31 cellular contexts compared by ENCODE assay signal in genomic region chr7:151379193-151379520, GRCh38. TPM values are rescaled to one million over a fixed set of nuclear protein-coding genes. Genes with fewer than 3 reads are reported as not detected.
DNase-seq lines count a peak whose midpoint lies in the region; ATAC-seq, FAIRE-seq and TF ChIP-seq lines count a peak whose summit lies in the region.
"Had no signal": no experiment of that assay in that cellular context is flagged by ENCODE, and none has a peak within 500 bp of the region (broad histone marks: within the 10 kb centered on the region; RNA-seq: fewer than 3 reads in every experiment).

No MANE protein-coding gene starts in this region.

- peaks cover 23% of the 10 kb centered on the region for H3K4me1 Mint-ChIP-seq in T-helper 17 cell
- peaks cover 11% of the 10 kb centered on the region for H3K4me1 Mint-ChIP-seq in memory B cell

- in situ Hi-C loops in transverse colon (cut with MboI; ENCODE audit: low pct_ligation_motif_present in 1 of 4, low pct_unique_long_range_greater_than_20kb in 1 of 4, low sequenced_read_pairs in 3 of 4), result no loop called here

- peak; percentile 6 for DNase-seq in GM12891 (ENCODE audit: insufficient read length, low spot score)
- no peak for DNase-seq in T-helper 17 cell
- DNase-seq in memory B cell (ENCODE audit: low spot score in 2 of 2), result no peak
- peak; percentile 38 for DNase-seq in upper lobe of right lung
- no peak for DNase-seq in activated CD4-positive, alpha-beta T cell treated with anti-CD3 and anti-CD28 coated beads, Interleukin-2, amount 50 U/mL, for 48 hours
- DNase-seq in transverse colon, result no peak
- DNase-seq: activated CD8-positive, alpha-beta T cell treated with anti-CD3 and anti-CD28 coated beads, Interleukin-2, amount 10 ng/mL, durations not matched to agents 7 days and 5 days; amygdala; brain microvascular endothelial cell; Calu3; heart right ventricle; NCI-H1436 treated with DMSO at 0.1 percent for 48 hours; NCI-H2081 treated with DMSO at 0.1 percent for 48 hours; NCI-H226; NCI-H748 treated with DMSO at 0.1 percent for 48 hours; SIG-M5; stimulated activated CD4-positive, alpha-beta T cell treated with anti-CD3 and anti-CD28 coated beads, Interleukin-1b, Interleukin-23, amount 100 ng/mL, for 48 hours; stimulated activated CD8-positive, alpha-beta memory T cell treated with anti-CD3 and anti-CD28 coated beads, Interleukin-4, amount 100 ng/mL, for 48 hours; stomach; thyroid gland had no signal

- H3K4me1 ChIP-seq in upper lobe of right lung (peaks cover 10% of the 10 kb centered on the region), transverse colon (peaks cover 6 to 16% (median 14%) of the 10 kb centered on the region in 4 donors)
- H3K4me1 ChIP-seq: HAP-1 had no signal

- H3K4me3 ChIP-seq in upper lobe of right lung (no peak overlapping the region), transverse colon (no peak overlapping the region)
- H3K4me3 ChIP-seq: BLaER1 treated with 17β-estradiol and CSF1 and Interleukin-3, amounts not matched to agents 10 nM and 100 nM; dorsolateral prefrontal cortex; HAP-1; heart right ventricle; neural progenitor cell; smooth muscle cell; stomach; thyroid gland had no signal

- TF ChIP-seq CTCF in upper lobe of right lung (IDR thresholded peaks at IDR 0.05) (no peak), transverse colon (IDR thresholded peaks at IDR 0.05) (no peak)

- H3K27me3 Mint-ChIP-seq in T-helper 17 cell (no peaks in the 10 kb centered on the region), memory B cell (peaks cover 6% of the 10 kb centered on the region)
- H3K27me3 Mint-ChIP-seq: activated T-helper 17 cell treated with anti-CD3 and anti-CD28 coated beads, Interleukin-2, amount 50 U/mL, for 72 hours had no signal

- H3K27ac ChIP-seq in upper lobe of right lung (no peak overlapping the region), transverse colon (no peak overlapping the region)
- H3K27ac ChIP-seq: BLaER1 treated with 17β-estradiol and CSF1 and Interleukin-3, amounts not matched to agents 10 nM and 100 nM; brain microvascular endothelial cell; dorsolateral prefrontal cortex; heart right ventricle; neural progenitor cell; parathyroid adenoma; stomach; thyroid gland had no signal

- no peak for TF ChIP-seq EP300 in transverse colon (IDR thresholded peaks at IDR 0.05; ENCODE audit: low read depth)

- intact Hi-C loops in upper lobe of right lung (cut with DNase I) (no loop called here), transverse colon (cut with DNase I; ENCODE audit: low total_unique reads) (no loop called here)

- H3K27me3 ChIP-seq in upper lobe of right lung, result peaks cover 27% of the 10 kb centered on the region
- H3K27me3 ChIP-seq in transverse colon, result peaks cover 28% of the 10 kb centered on the region
- H3K27me3 ChIP-seq: thyroid gland had no signal

- H3K9me3 Mint-ChIP-seq in memory B cell, result no peaks in the 10 kb centered on the region
- H3K9me3 Mint-ChIP-seq: activated naive CD4-positive, alpha-beta T cell treated with anti-CD3 and anti-CD28 coated beads, Interleukin-2, amount 50 U/mL, for 72 hours; activated T-helper 17 cell treated with anti-CD3 and anti-CD28 coated beads, Interleukin-2, amount 50 U/mL, for 72 hours; neural progenitor cell; T-helper 2 cell treated with Interferon-gamma antibody and Interleukin-4, amounts not matched to agents 5 μg/mL and 100 μg/mL, for 36 hours had no signal

- 88 to 90% methylated on average over 2 to 6 of the region's 6 CpGs for WGBS in transverse colon (ENCODE audit: low coverage in 1 of 2), 2 donors

- TF ChIP-seq POLR2A in GM12891 (IDR thresholded peaks at IDR 0.05; ENCODE audit: low read depth, low read length) (no peak), transverse colon (IDR thresholded peaks at IDR 0.05) (no peak)

- H3K27ac Mint-ChIP-seq in T-helper 17 cell (peak overlapping the region; percentile 86), memory B cell (peak overlapping the region; percentile 43)
- H3K27ac Mint-ChIP-seq: activated CD8-positive, alpha-beta T cell treated with anti-CD3 and anti-CD28 coated beads, Interleukin-2, amount 10 ng/mL, durations not matched to agents 7 days and 5 days; activated naive CD4-positive, alpha-beta T cell treated with anti-CD3 and anti-CD28 coated beads, Interleukin-2, amount 50 U/mL, for 72 hours; activated T-helper 17 cell treated with anti-CD3 and anti-CD28 coated beads, Interleukin-2, amount 50 U/mL, for 72 hours; neural progenitor cell; T-helper 2 cell treated with Interferon-gamma antibody and Interleukin-4, amounts not matched to agents 5 μg/mL and 100 μg/mL, for 36 hours had no signal

- ATAC-seq in T-helper 17 cell (no peak), memory B cell (ENCODE audit: low read depth) (no peak), upper lobe of right lung (no peak), HG02623 (IDR thresholded peaks at IDR 0.05; ENCODE audit: unreplicated experiment) (no peak)
- ATAC-seq: activated CD8-positive, alpha-beta T cell treated with anti-CD3 and anti-CD28 coated beads, Interleukin-2, amount 10 ng/mL, durations not matched to agents 7 days and 5 days; activated naive CD4-positive, alpha-beta T cell treated with anti-CD3 and anti-CD28 coated beads, Interleukin-2, amount 50 U/mL, for 72 hours; activated T-helper 17 cell treated with anti-CD3 and anti-CD28 coated beads, Interleukin-2, amount 50 U/mL, for 72 hours had no signal

- peaks cover 2% of the 10 kb centered on the region for H3K36me3 Mint-ChIP-seq in T-helper 17 cell (ENCODE audit: low read depth)
- peaks cover 24% of the 10 kb centered on the region for H3K36me3 Mint-ChIP-seq in memory B cell
- H3K36me3 Mint-ChIP-seq: activated naive CD4-positive, alpha-beta T cell treated with anti-CD3 and anti-CD28 coated beads, Interleukin-2, amount 50 U/mL, for 72 hours had no signal

- FAIRE-seq in GM12891 (lab: Jason Lieb, UNC), result no peak
- FAIRE-seq: frontal cortex had no signal

- H3K36me3 ChIP-seq in upper lobe of right lung (peaks cover 42% of the 10 kb centered on the region), transverse colon (peaks cover 0 to 25% (median 13%) of the 10 kb centered on the region in 4 donors)
- H3K36me3 ChIP-seq: HAP-1, neural progenitor cell had no signal

- H3K9me3 ChIP-seq in T-helper 17 cell (ENCODE audit: control insufficient read depth, low read length, poor library complexity, severe bottlenecking), result no peaks in the 10 kb centered on the region
- no peaks in the 10 kb centered on the region for H3K9me3 ChIP-seq in upper lobe of right lung
- H3K9me3 ChIP-seq in transverse colon, result no peaks in the 10 kb centered on the region
- H3K9me3 ChIP-seq: BLaER1 treated with 17β-estradiol and CSF1 and Interleukin-3, amounts not matched to agents 10 nM and 100 nM; HAP-1; heart right ventricle; stomach; thyroid gland had no signal

- H3K4me3 Mint-ChIP-seq in T-helper 17 cell (peak overlapping the region; percentile 1), memory B cell (no peak overlapping the region)
- H3K4me3 Mint-ChIP-seq: activated CD8-positive, alpha-beta T cell treated with anti-CD3 and anti-CD28 coated beads, Interleukin-2, amount 10 ng/mL, durations not matched to agents 7 days and 5 days; activated T-helper 17 cell treated with anti-CD3 and anti-CD28 coated beads, Interleukin-2, amount 50 U/mL, for 72 hours; T-helper 2 cell treated with Interferon-gamma antibody and Interleukin-4, amounts not matched to agents 5 μg/mL and 100 μg/mL, for 36 hours had no signal

TF ChIP-seq in GM12891, 5 proteins besides CTCF, POLR2A, EP300 and RAD21:
- TF ChIP-seq TAF1 (IDR thresholded peaks at IDR 0.05; ENCODE audit: low read depth, low read length) (no peak), POLR2AphosphoS5 (IDR thresholded peaks at IDR 0.05; ENCODE audit: low read depth, low read length) (no peak), SPI1 (IDR thresholded peaks at IDR 0.05; ENCODE audit: low read depth, low read length) (no peak)

RNA-seq across cellular contexts. Expression of gene WDR86, which starts 30.7 kb away (rescaled TPM):
- polyA plus RNA-seq in GM12891 (2012; ENCODE audit: low read depth, missing spikeins), result 0.23 TPM
- 10 to 100 TPM in 1 of 2 donors, 1 to 10 TPM in 1; 9.7 to 24.4 TPM for total RNA-seq in T-helper 17 cell
- total RNA-seq in upper lobe of right lung, result 1.3 TPM
- total RNA-seq in transverse colon, result 10 to 100 TPM in 1 of 4 donors, 1 to 10 TPM in 3; 2.8 to 33.3 (median 7.1) TPM
- total RNA-seq: activated naive CD4-positive, alpha-beta T cell treated with anti-CD3 and anti-CD28 coated beads, Interleukin-2, amount 50 U/mL, for 72 hours; Calu3 had no signal

RNA-seq across cellular contexts. Expression of gene NUB1, which starts 37.5 kb away (rescaled TPM):
- 40.5 TPM for polyA plus RNA-seq in GM12891 (2012; ENCODE audit: low read depth, missing spikeins)
- 10 to 100 TPM; 71.9 to 87.2 TPM for total RNA-seq in T-helper 17 cell
- total RNA-seq in upper lobe of right lung, result 55.2 TPM
- total RNA-seq in transverse colon, result 10 to 100 TPM; 26.3 to 69.5 (median 56.4) TPM

Comparison
In these comparisons a context has a peak if more than half of its experiments do, and no peak if none do; other contexts are left out.
1. DNase-seq: peak in GM12891 (single experiment) and upper lobe of right lung (single experiment); none in T-helper 17 cell (0 of 3), memory B cell (0 of 2), activated CD4-positive, alpha-beta T cell treated with anti-CD3 and anti-CD28 coated beads, Interleukin-2, amount 50 U/mL, for 48 hours (0 of 2) and transverse colon (single experiment).